ENCODE assay signal across 1 cellular context in genomic region chr10:101032637-101033201, GRCh38.
TF ChIP-seq lines count a peak whose summit lies in the region.

No MANE protein-coding gene starts in this region.

TF ChIP-seq in IMR-90, 13 proteins besides CTCF, POLR2A, EP300 and RAD21 (continued from another document):
- TF ChIP-seq USF2 (IDR thresholded peaks at IDR 0.05; ENCODE audit: low read depth, low read length) (no peak), BHLHE40 (IDR thresholded peaks at IDR 0.05; ENCODE audit: low read depth, low read length) (no peak)
